Comparison of ENCODE assay signal across 17 cellular contexts in the genomic region with DNA sequence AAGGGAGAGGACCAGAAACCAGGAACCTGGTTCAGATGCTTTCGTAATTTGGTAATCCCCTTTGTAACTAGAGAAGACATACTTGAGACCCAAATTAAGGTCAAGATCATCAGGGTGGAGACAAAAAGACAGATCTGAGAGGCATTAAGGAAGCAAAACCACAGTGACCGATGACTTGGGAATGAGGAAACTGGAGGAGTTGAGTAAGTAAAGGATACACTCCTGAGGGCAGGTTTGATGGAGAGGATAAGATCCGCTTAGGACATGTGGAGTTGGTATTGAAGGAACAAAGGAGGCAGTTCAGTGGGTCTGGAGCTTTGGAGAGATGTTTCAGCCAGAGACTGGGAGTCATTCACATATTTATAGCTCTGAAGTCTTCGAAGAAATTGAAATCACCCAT. TPM values are rescaled to one million over a fixed set of nuclear protein-coding genes. Genes with fewer than 3 reads are reported as not detected.
DNase-seq lines count a peak whose midpoint lies in the region; ATAC-seq and TF ChIP-seq lines count a peak whose summit lies in the region.
"Had no signal": no experiment of that assay in that cellular context is flagged by ENCODE, and none has a peak within 500 bp of the region (broad histone marks: within the 10 kb centered on the region; RNA-seq: fewer than 3 reads in every experiment).

No MANE protein-coding gene starts in this region.

- no peak overlapping the region for H3K27ac ChIP-seq in mammary epithelial cell (ENCODE audit: insufficient read depth, low read depth, low read length)
- H3K27ac ChIP-seq in left lung = no peak overlapping the region
- no peak overlapping the region for H3K27ac ChIP-seq in CD4-positive, alpha-beta memory T cell (ENCODE audit: low read depth, low read length)

- TF ChIP-seq CTCF in mammary epithelial cell (conservative IDR thresholded peaks at IDR 0.05 in 1 of 2, IDR thresholded peaks at IDR 0.05 in 1 of 2; ENCODE audit: extremely low read depth in 1 of 2, insufficient read depth in 1 of 2, low read depth in 1 of 2, low read length in 2 of 2) (no peak), left lung (IDR thresholded peaks at IDR 0.05) (no peak), GM13977 (IDR thresholded peaks at IDR 0.05; ENCODE audit: extremely low read depth, insufficient read depth, missing control alignments) (no peak)

- CTCF ChIA-PET in mammary epithelial cell (lab: Charles Lee; ENCODE audit: low non-redundant PET) = no interaction called here
- CTCF ChIA-PET in CD4-positive, alpha-beta memory T cell (lab: Charles Lee; ENCODE audit: partially characterized antibody) = interaction anchor here (0.9 to 7.0 kb wide), 7 partner anchors 10 to 613 kb away, joined by 3 to 67 read pairs (median 21); a partner anchor contains a TSS

- H3K27ac Mint-ChIP-seq in CD4-positive, alpha-beta memory T cell = no peak overlapping the region
- H3K27ac Mint-ChIP-seq: activated T-cell treated with anti-CD3 and anti-CD28 coated beads, Interleukin-2, amount 50 U/mL, for 24 hours had no signal

- dilution Hi-C loops in mammary epithelial cell (cut with HindIII; ENCODE audit: low sequenced_read_pairs) = no loop called here

- H2AFZ ChIP-seq in mammary epithelial cell (ENCODE audit: low read depth, low read length) = peak overlapping the region; percentile 19

- ATAC-seq in left lung (peak; percentile 28), GM19467 (IDR thresholded peaks at IDR 0.05; ENCODE audit: unreplicated experiment) (no peak), GM18909 (IDR thresholded peaks at IDR 0.05; ENCODE audit: poor library complexity, unreplicated experiment) (no peak)

- no peak overlapping the region for H3K4me2 ChIP-seq in mammary epithelial cell (ENCODE audit: insufficient read depth, low read depth, low read length)

- WGBS in mammary epithelial cell (ENCODE audit: low coverage, missing lambda C conversion rate) = 62% methylated on average over 4 of the region's 4 CpGs

- H3K79me2 ChIP-seq in mammary epithelial cell (ENCODE audit: insufficient read depth, low read length) = no peaks in the 10 kb centered on the region

- H3K9me3 Mint-ChIP-seq in CD4-positive, alpha-beta memory T cell = no peaks in the 10 kb centered on the region
- H3K9me3 Mint-ChIP-seq: activated T-cell treated with anti-CD3 and anti-CD28 coated beads, Interleukin-2, amount 50 U/mL, for 24 hours; mesothelial cell of epicardium had no signal

- no peaks in the 10 kb centered on the region for H3K27me3 ChIP-seq in mammary epithelial cell (ENCODE audit: insufficient read depth, low read length)
- no peaks in the 10 kb centered on the region for H3K27me3 ChIP-seq in left lung
- H3K27me3 ChIP-seq in CD4-positive, alpha-beta memory T cell (ENCODE audit: insufficient read depth, low read length) = no peaks in the 10 kb centered on the region

- H3K4me3 ChIP-seq in mammary epithelial cell (replicated peaks in 1 of 3; ENCODE audit: insufficient read depth in 1 of 3, low read depth in 2 of 3, low read length in 3 of 3) (no peak overlapping the region), left lung (no peak overlapping the region)
- no peak overlapping the region for H3K4me3 ChIP-seq in CD4-positive, alpha-beta memory T cell (ENCODE audit: low read length in 2 of 2)

- no peaks in the 10 kb centered on the region for H3K9me3 ChIP-seq in mammary epithelial cell (replicated peaks; ENCODE audit: insufficient read depth, low read length)
- no peaks in the 10 kb centered on the region for H3K9me3 ChIP-seq in left lung
- H3K9me3 ChIP-seq in CD4-positive, alpha-beta memory T cell (ENCODE audit: control insufficient read depth in 1 of 2, low read length in 2 of 2) = no peaks in the 10 kb centered on the region

- POLR2A ChIA-PET in CD4-positive, alpha-beta memory T cell (lab: Charles Lee; ENCODE audit: partially characterized antibody) = no interaction called here

- no peaks in the 10 kb centered on the region for H4K20me1 ChIP-seq in mammary epithelial cell (ENCODE audit: insufficient read depth, low read length)

- no peak overlapping the region for H3K4me3 Mint-ChIP-seq in CD4-positive, alpha-beta memory T cell
- H3K4me3 Mint-ChIP-seq: activated T-cell treated with anti-CD3 and anti-CD28 coated beads, Interleukin-2, amount 50 U/mL, for 24 hours; mesothelial cell of epicardium had no signal

- no peaks in the 10 kb centered on the region for H3K27me3 Mint-ChIP-seq in CD4-positive, alpha-beta memory T cell
- H3K27me3 Mint-ChIP-seq: activated T-cell treated with anti-CD3 and anti-CD28 coated beads, Interleukin-2, amount 50 U/mL, for 24 hours had no signal

- BruUV-seq in mammary epithelial cell (replicated peaks; lab: Mats Ljungman, UMichigan) = no TSS peak

- peaks cover 0 to 5% (median 3%) of the 10 kb centered on the region in 4 donors for H3K4me1 Mint-ChIP-seq in CD4-positive, alpha-beta memory T cell

- H3K36me3 ChIP-seq in mammary epithelial cell (ENCODE audit: insufficient read depth, low read length) = no peaks in the 10 kb centered on the region
- H3K36me3 ChIP-seq in left lung = no peaks in the 10 kb centered on the region
- H3K36me3 ChIP-seq in CD4-positive, alpha-beta memory T cell (ENCODE audit: insufficient read depth, low read length) = no peaks in the 10 kb centered on the region

- in situ Hi-C loops in mammary epithelial cell (cut with MboI; ENCODE audit: low sequenced_read_pairs in 2 of 2) = loop anchor here in 1 of 2 donors (25.0 kb wide), 1 partner anchor 657 kb away; no protein-coding TSS in a partner anchor
- in situ Hi-C loops in GM13977 (cut with MboI; ENCODE audit: low pct_unique_long_range_greater_than_20kb, low sequenced_read_pairs, unreplicated experiment) = no loop called here

- H3K9ac ChIP-seq in mammary epithelial cell (ENCODE audit: insufficient read depth, low read length) = no peak overlapping the region

- DNase-seq in AG08395 (ENCODE audit: low spot score) (peak; percentile 11), HT1080 (ENCODE audit: low read depth) (peak; percentile 44), mammary epithelial cell (peak; percentile 84), left lung (no peak), GM13977 (ENCODE audit: low spot score) (no peak)
- no peak for DNase-seq in CD4-positive, alpha-beta memory T cell
- DNase-seq: activated CD4-positive, alpha-beta T cell treated with anti-CD3 and anti-CD28 coated beads for 48 hours; activated T-cell treated with anti-CD3 and anti-CD28 coated beads, Interleukin-2, amount 50 U/mL, for 24 hours; AML-193; DND-41; erythroblast; NCI-H510A; small intestine had no signal

- H3K36me3 Mint-ChIP-seq in CD4-positive, alpha-beta memory T cell = no peaks in the 10 kb centered on the region
- H3K36me3 Mint-ChIP-seq: mesothelial cell of epicardium had no signal

- intact Hi-C loops in mammary epithelial cell (cut with micrococcal nuclease) = loop anchor here (5.0 to 10.0 kb wide), 2 partner anchors 313 to 650 kb away; no protein-coding TSS in a partner anchor
- intact Hi-C loops in left lung (cut with DNase I) = no loop called here
- intact Hi-C loops in CD4-positive, alpha-beta memory T cell (cut with micrococcal nuclease) = no loop called here

- H3K4me1 ChIP-seq in mammary epithelial cell (ENCODE audit: insufficient read depth, low read length) = peaks cover 9% of the 10 kb centered on the region
- H3K4me1 ChIP-seq in left lung = peaks cover 0 to 42% of the 10 kb centered on the region in 2 donors
- H3K4me1 ChIP-seq in CD4-positive, alpha-beta memory T cell (ENCODE audit: insufficient read depth, low read length) = no peaks in the 10 kb centered on the region

RNA-seq across cellular contexts. Expression of a gene that starts 23.7 kb away (rescaled TPM):
- 6.7 and 7.9 TPM in 2 replicates for total RNA-seq in HT1080 (2014; rRNA removed; shearing (Covaris generic))
- 17.7 and 18.5 TPM in 2 replicates for polyA plus RNA-seq in HT1080 (2015; cell fraction: cytosol; rRNA removed)
- 11.0 and 13.3 TPM in 2 replicates for polyA plus RNA-seq in HT1080 (2015; cell fraction: nucleus; rRNA removed)
- total RNA-seq in mammary epithelial cell (under 1 TPM in 1 of 2 donors, not detected in 1; 0.78 TPM), left lung (10 to 100 TPM; 28.7 to 99.2 TPM)
- 0.06 TPM for polyA plus RNA-seq in mammary epithelial cell
- polyA minus RNA-seq in mammary epithelial cell = not detected
- total RNA-seq in CD4-positive, alpha-beta memory T cell = 10 to 100 TPM; 25.4 to 28.5 TPM
- 10 to 100 TPM; 26.5 to 28.0 TPM for polyA plus RNA-seq in CD4-positive, alpha-beta memory T cell
- total RNA-seq: osteoblast had no signal

Comparison
In these comparisons a context has a peak if more than half of its experiments do, and no peak if none do; other contexts are left out.
1. DNase-seq: peak in AG08395 (single experiment), HT1080 (single experiment) and mammary epithelial cell (single experiment); none in left lung (0 of 2), GM13977 (single experiment) and CD4-positive, alpha-beta memory T cell (0 of 5).